ENCODE assay signal across 9 cellular contexts in the genomic region with DNA sequence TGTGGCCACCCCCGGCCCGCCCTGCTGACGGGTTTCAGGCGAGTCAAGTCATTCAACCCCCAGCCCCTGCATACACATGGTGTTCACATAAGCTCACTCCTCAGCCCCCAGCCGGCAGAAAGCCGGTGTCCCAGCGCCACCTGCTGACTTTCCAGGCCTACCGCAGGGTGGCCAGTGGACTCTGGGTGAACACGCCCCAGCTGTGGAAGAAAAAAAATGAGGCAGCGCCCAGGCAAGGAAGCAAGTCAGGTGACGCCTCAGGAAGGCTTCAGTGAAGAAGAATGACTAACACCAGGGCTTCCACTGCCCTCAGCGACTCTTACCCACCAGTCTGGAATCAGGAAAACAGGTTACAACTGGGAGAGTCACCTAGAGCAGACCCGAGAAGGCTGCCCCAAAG. TPM values are rescaled to one million over a fixed set of nuclear protein-coding genes. Genes with fewer than 3 reads are reported as not detected.
DNase-seq lines count a peak whose midpoint lies in the region; ATAC-seq and TF ChIP-seq lines count a peak whose summit lies in the region.
"Had no signal": no experiment of that assay in that cellular context is flagged by ENCODE, and none has a peak within 500 bp of the region (broad histone marks: within the 10 kb centered on the region; RNA-seq: fewer than 3 reads in every experiment).

No MANE protein-coding gene starts in this region.

- H3K9ac ChIP-seq in OCI-LY3 (ENCODE audit: low read length) = no peak overlapping the region

- TF ChIP-seq CTCF in OCI-LY3 (IDR thresholded peaks at IDR 0.05; ENCODE audit: low read depth, low read length) (peak; percentile 46), sigmoid colon (IDR thresholded peaks at IDR 0.05) (peak; percentile 55 to 62 (median 61))

- H2AFZ ChIP-seq in OCI-LY3 (ENCODE audit: low read depth, low read length) = no peak overlapping the region

- H3K79me2 ChIP-seq in OCI-LY3 (ENCODE audit: low read length) = no peaks in the 10 kb centered on the region

- TF ChIP-seq EP300 in sigmoid colon (IDR thresholded peaks at IDR 0.05) = no peak

- H3K27ac ChIP-seq in OCI-LY3 (ENCODE audit: low read length) (no peak overlapping the region), right cardiac atrium (ENCODE audit: low read length) (peak overlapping the region; percentile 58), sigmoid colon (peak overlapping the region in 2 of 4 donors; percentile 34 to 53)

- ATAC-seq in right cardiac atrium = peak; percentile 77
- ATAC-seq in GM18861 (IDR thresholded peaks at IDR 0.05; ENCODE audit: unreplicated experiment) = no peak
- ATAC-seq in HG02852 (IDR thresholded peaks at IDR 0.05; ENCODE audit: unreplicated experiment) = no peak

- H3K36me3 ChIP-seq in H7 (replicated peaks; ENCODE audit: control insufficient read depth, insufficient read depth, low read length) (peaks cover 3% of the 10 kb centered on the region), OCI-LY3 (replicated peaks; ENCODE audit: low read depth, low read length) (no peaks in the 10 kb centered on the region), sigmoid colon (peaks cover 0 to 8% (median 0%) of the 10 kb centered on the region in 4 donors)

- no peak overlapping the region for H3K4me3 ChIP-seq in H7 (ENCODE audit: insufficient read depth, low read depth, low read length)
- no peak overlapping the region for H3K4me3 ChIP-seq in OCI-LY3 (ENCODE audit: low read length)
- no peak overlapping the region for H3K4me3 ChIP-seq in right cardiac atrium (ENCODE audit: low read length)
- H3K4me3 ChIP-seq in sigmoid colon = no peak overlapping the region

- TF ChIP-seq POLR2A in sigmoid colon (IDR thresholded peaks at IDR 0.05) = no peak

- no peaks in the 10 kb centered on the region for H4K20me1 ChIP-seq in OCI-LY3 (ENCODE audit: insufficient read depth, low read length)

- WGBS in right cardiac atrium = 24% methylated on average over 13 of the region's 13 CpGs
- 11 to 38% methylated on average over 13 of the region's 13 CpGs for WGBS in sigmoid colon, 2 donors

- H3K9me3 ChIP-seq in OCI-LY3 (ENCODE audit: insufficient read depth, low read length) (no peaks in the 10 kb centered on the region), right cardiac atrium (ENCODE audit: control insufficient read depth, low read length) (no peaks in the 10 kb centered on the region), sigmoid colon (no peaks in the 10 kb centered on the region)

- peak in 10 of 14 donors; percentile 20 to 68 (median 34) for DNase-seq in C1 segment of cervical spinal cord (lab: John Stamatoyannopoulos, UW)
- DNase-seq in H7 = peak; percentile 83
- peak; percentile 26 for DNase-seq in amniotic stem cell (lab: John Stamatoyannopoulos, UW)
- DNase-seq in right cardiac atrium = peak; percentile 65 to 85 (median 84)
- peak; percentile 89 for DNase-seq in sigmoid colon

- intact Hi-C loops in right cardiac atrium (cut with DNase I) = no loop called here
- intact Hi-C loops in sigmoid colon (cut with DNase I) = loop anchor here (2.0 to 5.0 kb wide), 3 partner anchors 14 to 96 kb away; no protein-coding TSS in a partner anchor

- H3K4me1 ChIP-seq in OCI-LY3 (ENCODE audit: low read length) = no peaks in the 10 kb centered on the region
- no peaks in the 10 kb centered on the region for H3K4me1 ChIP-seq in right cardiac atrium (ENCODE audit: control insufficient read depth, insufficient read depth, low read length)
- H3K4me1 ChIP-seq in sigmoid colon = peaks cover 0 to 25% (median 8%) of the 10 kb centered on the region in 4 donors

- H3K4me2 ChIP-seq in OCI-LY3 (ENCODE audit: low read length) = no peak overlapping the region

- H3K27me3 ChIP-seq in H7 (ENCODE audit: control insufficient read depth, insufficient read depth, low read length) (no peaks in the 10 kb centered on the region), OCI-LY3 (ENCODE audit: low read depth, low read length) (no peaks in the 10 kb centered on the region), right cardiac atrium (ENCODE audit: control insufficient read depth, insufficient read depth) (no peaks in the 10 kb centered on the region), sigmoid colon (no peaks in the 10 kb centered on the region)

RNA-seq across cellular contexts. Expression of a gene that starts 15.8 kb away (rescaled TPM):
- total RNA-seq in H7 (2014; rRNA removed; shearing (Covaris generic)) = 95.0 and 176 TPM in 2 replicates
- total RNA-seq in right cardiac atrium = 100 to 1,000 TPM; 111 to 143 (median 123) TPM
- 149 TPM for polyA plus RNA-seq in right cardiac atrium
- total RNA-seq in sigmoid colon = 100 to 1,000 TPM in 1 of 4 donors, 10 to 100 TPM in 3; 59.3 to 124 (median 70.4) TPM
- 100 to 1,000 TPM in 1 of 3 donors, 10 to 100 TPM in 2; 61.3 to 216 (median 70.9) TPM for polyA plus RNA-seq in sigmoid colon

RNA-seq across cellular contexts. Expression of a gene that starts 16.2 kb away (rescaled TPM):
- total RNA-seq in H7 (2014; rRNA removed; shearing (Covaris generic)) = 12.2 and 17.1 TPM in 2 replicates
- total RNA-seq in right cardiac atrium (10 to 100 TPM; 14.1 to 15.9 (median 15.5) TPM), sigmoid colon (10 to 100 TPM; 11.0 to 21.3 (median 18.3) TPM)
- polyA plus RNA-seq in right cardiac atrium (11.0 TPM), sigmoid colon (10 to 100 TPM in 1 of 3 donors, 1 to 10 TPM in 2; 1.8 to 12.8 (median 3.2) TPM)

RNA-seq across cellular contexts. Expression of a gene that starts 20.7 kb away (rescaled TPM):
- 29.4 and 40.2 TPM in 2 replicates for total RNA-seq in H7 (2014; rRNA removed; shearing (Covaris generic))
- total RNA-seq in right cardiac atrium = 100 to 1,000 TPM; 107 to 191 (median 151) TPM
- polyA plus RNA-seq in right cardiac atrium = 131 TPM
- 10 to 100 TPM; 31.9 to 60.7 (median 35.1) TPM for total RNA-seq in sigmoid colon
- 100 to 1,000 TPM in 1 of 3 donors, 10 to 100 TPM in 2; 67.9 to 158 (median 70.5) TPM for polyA plus RNA-seq in sigmoid colon

RNA-seq across cellular contexts. Expression of a gene that starts 34.8 kb away (rescaled TPM):
- 1.7 and 5.5 TPM in 2 replicates for total RNA-seq in H7 (2014; rRNA removed; shearing (Covaris generic))
- 10 to 100 TPM in 2 of 4 donors, 1 to 10 TPM in 2; 7.8 to 12.4 (median 11.0) TPM for total RNA-seq in right cardiac atrium
- 9.1 TPM for polyA plus RNA-seq in right cardiac atrium
- total RNA-seq in sigmoid colon = 100 to 1,000 TPM in 1 of 4 donors, 10 to 100 TPM in 3; 33.9 to 135 (median 64.2) TPM
- polyA plus RNA-seq in sigmoid colon = 1 to 10 TPM in 1 of 3 donors, not detected in 2; 4.6 TPM
- polyA plus RNA-seq: IgD-negative memory B cell had no signal

RNA-seq across cellular contexts. Expression of a gene that starts 55.6 kb away (rescaled TPM):
- 0.07 TPM in 1 of 2 replicates, not detected in the other for total RNA-seq in H7 (2014; rRNA removed; shearing (Covaris generic))
- total RNA-seq in right cardiac atrium (10 to 100 TPM in 1 of 4 donors, 1 to 10 TPM in 3; 7.0 to 10.9 (median 9.5) TPM), sigmoid colon (10 to 100 TPM in 3 of 4 donors, 1 to 10 TPM in 1; 9.2 to 50.1 (median 25.7) TPM)
- polyA plus RNA-seq in right cardiac atrium (6.8 TPM), sigmoid colon (1 to 10 TPM in 1 of 3 donors, under 1 TPM in 1, not detected in 1; 0.60 to 2.2 TPM)
- polyA plus RNA-seq: IgD-negative memory B cell had no signal

Comparison
In these comparisons a context has a peak if more than half of its experiments do, and no peak if none do; other contexts are left out.
1. DNase-seq: peak in every context shown above with its lines; median percentile 89 in sigmoid colon; 84 in right cardiac atrium; 83 in H7; 34 in C1 segment of cervical spinal cord; 26 in amniotic stem cell.
2. ATAC-seq: peak in right cardiac atrium (2 of 2); none in GM18861 (single experiment) and HG02852 (single experiment).